In the genomic region with DNA sequence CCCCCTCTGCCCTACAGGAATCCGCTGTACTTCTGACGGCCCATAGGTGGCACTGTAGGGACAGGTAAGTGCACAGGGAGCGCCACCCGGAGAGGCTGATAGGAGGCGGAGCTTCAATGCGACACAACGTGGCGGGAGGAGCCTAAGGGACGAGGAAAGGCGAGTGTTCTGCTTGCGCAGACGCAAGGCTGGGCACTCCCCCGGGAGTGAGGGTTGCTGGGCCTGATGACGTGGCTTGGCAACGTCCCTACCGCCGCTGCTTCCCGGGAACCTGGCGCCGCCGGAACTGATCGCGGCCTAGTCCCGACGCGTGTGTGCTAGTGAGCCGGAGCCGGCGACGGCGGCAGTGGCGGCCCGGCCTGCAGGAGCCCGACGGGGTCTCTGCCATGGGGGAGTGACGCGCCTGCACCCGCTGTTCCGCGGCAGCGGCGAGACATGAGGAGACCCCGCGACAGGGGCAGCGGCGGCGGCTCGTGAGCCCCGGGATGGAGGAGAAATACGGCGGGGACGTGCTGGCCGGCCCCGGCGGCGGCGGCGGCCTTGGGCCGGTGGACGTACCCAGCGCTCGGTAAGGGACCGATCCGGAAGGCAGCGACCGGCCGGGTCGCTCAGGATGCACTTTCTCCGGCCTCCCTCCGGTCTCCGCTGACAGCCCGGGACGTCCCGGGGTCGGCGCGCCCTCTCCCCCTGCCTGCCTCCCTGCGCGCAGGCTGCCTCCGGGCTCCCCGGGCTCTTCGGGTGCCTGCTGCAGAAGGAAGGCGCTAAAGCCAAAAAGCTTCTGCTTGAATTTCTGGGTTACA, we compare ENCODE assay signal across 8 cellular contexts. TPM values are rescaled to one million over a fixed set of nuclear protein-coding genes. Genes with fewer than 3 reads are reported as not detected.
DNase-seq lines count a peak whose midpoint lies in the region; ATAC-seq and TF ChIP-seq lines count a peak whose summit lies in the region.

A gene (plus strand): TSS at position 244 of the 800 bp plus-strand sequence. CDS start 242 bp downstream, at position 486.

- H3K9me3 Mint-ChIP-seq in activated B cell treated with CpG ODN at 0.5 μM for 24 hours, result no peaks in the 10 kb centered on the region

- peak within 1 kb of the TSS; percentile 92 for H3K4me3 Mint-ChIP-seq in activated B cell treated with CpG ODN at 0.5 μM for 24 hours

- intact Hi-C loops in activated B cell treated with CpG ODN at 0.5 μM for 24 hours (cut with micrococcal nuclease), result loop anchor here (1.0 to 2.0 kb wide), 9 partner anchors 51 to 321 kb away; a partner anchor contains a TSS

- H3K36me3 Mint-ChIP-seq in activated B cell treated with CpG ODN at 0.5 μM for 24 hours (ENCODE audit: low read depth), result peaks cover 24% of the 10 kb centered on the region

- peak within 1 kb of the TSS; percentile 89 for H3K27ac Mint-ChIP-seq in activated B cell treated with CpG ODN at 0.5 μM for 24 hours

- TF ChIP-seq CTCF in activated B cell treated with CpG ODN at 0.5 μM for 24 hours (IDR thresholded peaks at IDR 0.05), result peak; percentile 57

- peaks cover 32% of the 10 kb centered on the region for H3K4me1 Mint-ChIP-seq in activated B cell treated with CpG ODN at 0.5 μM for 24 hours

- CTCF ChIA-PET in activated B cell treated with CpG ODN at 0.5 μM for 24 hours (lab: Charles Lee), result interaction anchor here (0.5 to 1.9 kb wide), 24 partner anchors 10 to 808 kb away, joined by 3 to 28 read pairs (median 4); a partner anchor contains a TSS

- peak; percentile 99 for ATAC-seq in GM18907 (IDR thresholded peaks at IDR 0.05; ENCODE audit: unreplicated experiment)
- ATAC-seq in HG03175 (IDR thresholded peaks at IDR 0.05; ENCODE audit: unreplicated experiment), result peak; percentile 99
- peak; percentile 98 for ATAC-seq in activated B cell treated with CpG ODN at 0.5 μM for 24 hours (ENCODE audit: low read depth)

- peak; percentile 99 for DNase-seq in AG08396 (ENCODE audit: low spot score)
- DNase-seq in NCI-H226, result peak; percentile 98
- peak; percentile 89 for DNase-seq in activated B cell treated with CpG ODN at 0.5 μM for 24 hours
- DNase-seq in central memory CD4-positive, alpha-beta T cell, result peak; percentile 99
- DNase-seq in inferior parietal cortex (ENCODE audit: extremely low spot score), result peak; percentile 100
- peak; percentile 94 for DNase-seq in stimulated activated CD4-positive, alpha-beta T cell treated with anti-CD3 and anti-CD28 coated beads, Interleukin-12 subunit alpha, Interleukin-12 subunit beta, amount 100 ng/mL, for 4 hours

- POLR2A ChIA-PET in activated B cell treated with CpG ODN at 0.5 μM for 24 hours (lab: Charles Lee), result interaction anchor here (0.7 to 2.0 kb wide), 11 partner anchors 13 to 467 kb away, joined by 3 to 14 read pairs (median 9); a partner anchor contains a TSS

- no peaks in the 10 kb centered on the region for H3K27me3 Mint-ChIP-seq in activated B cell treated with CpG ODN at 0.5 μM for 24 hours

RNA-seq across cellular contexts. Expression of the gene that starts here (rescaled TPM):
- total RNA-seq in activated B cell treated with CpG ODN at 0.5 μM for 24 hours, result 23.2 and 27.5 TPM in 2 replicates

Comparison
In these comparisons a context has a peak if more than half of its experiments do, and no peak if none do; other contexts are left out.
1. Peak in every context shown above with its lines: DNase-seq and ATAC-seq.